Comparison of ENCODE assay signal across 20 cellular contexts in the genomic region with DNA sequence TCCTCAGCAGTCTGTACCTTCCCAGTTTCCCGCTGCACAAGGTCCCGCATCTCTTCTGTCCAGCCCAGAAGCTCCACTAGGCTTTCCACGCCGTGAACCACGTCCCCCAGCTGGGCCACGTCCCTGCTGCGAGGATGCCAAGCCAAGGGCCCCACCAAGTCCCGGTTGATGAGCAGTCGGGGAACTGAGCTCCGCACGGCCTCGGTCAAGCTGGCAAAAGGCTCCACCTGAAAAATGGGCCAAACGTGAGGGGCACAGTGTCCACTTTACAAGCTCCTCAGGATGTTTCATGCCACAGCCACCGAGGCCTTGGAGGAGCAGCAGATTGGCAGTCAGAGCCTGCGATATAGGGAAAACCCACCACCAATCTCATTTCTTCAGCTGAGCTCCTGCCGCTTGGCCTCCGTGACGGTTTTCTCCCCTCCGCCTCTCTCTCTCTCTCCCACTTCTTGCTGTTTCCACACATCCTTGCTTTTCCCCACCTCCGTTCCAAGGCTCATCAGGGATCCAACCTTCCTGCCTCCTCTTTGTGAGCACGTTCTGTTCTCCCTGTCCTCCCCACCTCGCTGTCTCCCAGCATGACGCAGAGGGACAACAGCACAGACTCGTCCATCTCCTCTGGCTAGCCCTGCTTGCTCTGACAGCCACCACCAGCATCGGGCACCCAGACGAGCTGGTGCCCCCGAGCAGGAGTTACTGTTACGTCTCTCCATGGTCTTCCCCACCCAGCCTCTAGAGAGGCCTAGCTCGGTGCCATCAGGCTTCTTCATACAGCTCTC. TPM values are rescaled to one million over a fixed set of nuclear protein-coding genes. Genes with fewer than 3 reads are reported as not detected.
DNase-seq lines count a peak whose midpoint lies in the region; ATAC-seq, FAIRE-seq and TF ChIP-seq lines count a peak whose summit lies in the region.
"Had no signal": no experiment of that assay in that cellular context is flagged by ENCODE, and none has a peak within 500 bp of the region (broad histone marks: within the 10 kb centered on the region; RNA-seq: fewer than 3 reads in every experiment).

No MANE protein-coding gene starts in this region.

- TF ChIP-seq POLR2A in HepG2 (IDR thresholded peaks at IDR 0.05; ENCODE audit: insufficient read depth in 1 of 2, low read depth in 2 of 2, low read length in 2 of 2) (no peak), testis (IDR thresholded peaks at IDR 0.05) (no peak)

- H3K36me3 Mint-ChIP-seq in activated naive CD4-positive, alpha-beta T cell treated with anti-CD3 and anti-CD28 coated beads, Interleukin-2, amount 50 U/mL, for 24 hours: peaks cover 9% of the 10 kb centered on the region
- peaks cover 44% of the 10 kb centered on the region for H3K36me3 Mint-ChIP-seq in activated B cell treated with CpG ODN at 0.5 μM for 24 hours (ENCODE audit: low read depth)

- H2AFZ ChIP-seq in HepG2 (ENCODE audit: low read length): no peak overlapping the region

- H3K4me3 ChIP-seq in HepG2 (replicated peaks in 1 of 3; ENCODE audit: insufficient read depth in 1 of 3, low read depth in 2 of 3, low read length in 3 of 3) (no peak overlapping the region), testis (no peak overlapping the region)

- H3K4me1 ChIP-seq in HepG2 (ENCODE audit: insufficient read depth, low read length) (peaks cover 24% of the 10 kb centered on the region), testis (no peaks in the 10 kb centered on the region)

- no peak overlapping the region for H3K4me2 ChIP-seq in HepG2 (ENCODE audit: low read depth, low read length)

- CTCF ChIA-PET in activated B cell treated with CpG ODN at 0.5 μM for 24 hours (lab: Charles Lee): no interaction called here
- CTCF ChIA-PET in HepG2 (lab: Yijun Ruan, JAX; ENCODE audit: low intra/inter-chr PET ratio, low total read pairs): no interaction called here

- no peak overlapping the region for H3K4me3 Mint-ChIP-seq in activated naive CD4-positive, alpha-beta T cell treated with anti-CD3 and anti-CD28 coated beads, Interleukin-2, amount 50 U/mL, for 24 hours
- no peak overlapping the region for H3K4me3 Mint-ChIP-seq in activated B cell treated with CpG ODN at 0.5 μM for 24 hours
- H3K4me3 Mint-ChIP-seq: CD4-positive, alpha-beta memory T cell; HFFc6 had no signal

- H3K27me3 ChIP-seq in HepG2 (ENCODE audit: control insufficient read depth in 1 of 2, insufficient read depth in 2 of 2, low read length in 2 of 2) (no peaks in the 10 kb centered on the region), testis (no peaks in the 10 kb centered on the region)

- in situ Hi-C loops in HepG2 (cut with HindIII; ENCODE audit: extremely low pct_ligation_motif_present, low pct_unique_long_range_greater_than_20kb): no loop called here

- peak overlapping the region; percentile 1 for H3K27ac Mint-ChIP-seq in activated naive CD4-positive, alpha-beta T cell treated with anti-CD3 and anti-CD28 coated beads, Interleukin-2, amount 50 U/mL, for 24 hours
- H3K27ac Mint-ChIP-seq in activated B cell treated with CpG ODN at 0.5 μM for 24 hours: no peak overlapping the region
- H3K27ac Mint-ChIP-seq: HFFc6 had no signal

- H3K4me1 Mint-ChIP-seq in activated naive CD4-positive, alpha-beta T cell treated with anti-CD3 and anti-CD28 coated beads, Interleukin-2, amount 50 U/mL, for 24 hours: peaks cover 12% of the 10 kb centered on the region
- H3K4me1 Mint-ChIP-seq in activated B cell treated with CpG ODN at 0.5 μM for 24 hours: no peaks in the 10 kb centered on the region

- peaks cover 10 to 26% of the 10 kb centered on the region in 2 experiments; a peak in 4 of 5 replicates for H3K36me3 ChIP-seq in HepG2 (replicated peaks in 1 of 2; ENCODE audit: control insufficient read depth in 1 of 2, insufficient read depth in 2 of 2, low read length in 2 of 2)
- H3K36me3 ChIP-seq in testis (ENCODE audit: low read depth, missing control alignments): no peaks in the 10 kb centered on the region

- no peak for DNase-seq in activated naive CD4-positive, alpha-beta T cell (lab: John Stamatoyannopoulos, UW)
- DNase-seq in activated B cell treated with CpG ODN at 0.5 μM for 24 hours: peak; percentile 1
- DNase-seq in HepG2 (ENCODE audit: low spot score): no peak
- DNase-seq in testis: peak; percentile 7
- DNase-seq in stimulated activated CD8-positive, alpha-beta memory T cell treated with anti-CD3 and anti-CD28 coated beads, Interleukin-4, amount 100 ng/mL, for 48 hours: no peak
- DNase-seq in SIG-M5 (lab: John Stamatoyannopoulos, UW): no peak
- DNase-seq: AML-193; CD4-positive, alpha-beta memory T cell; DND-41; GDM1; HFFc6; NCI-H345; NCI-H69; NK-92 treated with Interleukin-12 subunit alpha and Interleukin-12 subunit beta, amount 100 ng/mL, for 24 hours; OCI-M1; RPMI8226 had no signal

- H3K9me3 ChIP-seq in HepG2 (ENCODE audit: low read length) (no peaks in the 10 kb centered on the region), testis (no peaks in the 10 kb centered on the region)

- no peaks in the 10 kb centered on the region for H3K9me3 Mint-ChIP-seq in activated naive CD4-positive, alpha-beta T cell treated with anti-CD3 and anti-CD28 coated beads, Interleukin-2, amount 50 U/mL, for 24 hours
- no peaks in the 10 kb centered on the region for H3K9me3 Mint-ChIP-seq in activated B cell treated with CpG ODN at 0.5 μM for 24 hours
- H3K9me3 Mint-ChIP-seq: HFFc6 had no signal

- H3K27ac ChIP-seq in HepG2 (ENCODE audit: extremely low read length, insufficient read depth, low read length) (no peak overlapping the region), testis (no peak overlapping the region)

- no peak for TF ChIP-seq EP300 in HepG2 (IDR thresholded peaks at IDR 0.05; ENCODE audit: low read depth in 2 of 2, low read length in 2 of 2)
- no peak for TF ChIP-seq EP300 in HepG2 (CRISPR knock-in tag; IDR thresholded peaks at IDR 0.05; ENCODE audit: borderline replicate concordance)

- H3K27me3 Mint-ChIP-seq in activated naive CD4-positive, alpha-beta T cell treated with anti-CD3 and anti-CD28 coated beads, Interleukin-2, amount 50 U/mL, for 24 hours: no peaks in the 10 kb centered on the region
- no peaks in the 10 kb centered on the region for H3K27me3 Mint-ChIP-seq in activated B cell treated with CpG ODN at 0.5 μM for 24 hours
- H3K27me3 Mint-ChIP-seq: CD4-positive, alpha-beta memory T cell had no signal

- no peak for TF ChIP-seq CTCF in activated B cell treated with CpG ODN at 0.5 μM for 24 hours (IDR thresholded peaks at IDR 0.05)
- no peak for TF ChIP-seq CTCF in HepG2 (CRISPR knock-in tag; IDR thresholded peaks at IDR 0.05)
- TF ChIP-seq CTCF in testis (IDR thresholded peaks at IDR 0.05): no peak

- FAIRE-seq in HepG2 (lab: Jason Lieb, UNC): no peak
- FAIRE-seq: D721Med, H1 had no signal

- BruUV-seq in HepG2 (replicated peaks; lab: Mats Ljungman, UMichigan): no TSS peak

- no peaks in the 10 kb centered on the region for H4K20me1 ChIP-seq in HepG2 (ENCODE audit: insufficient read depth, low read length)

- ATAC-seq in activated B cell treated with CpG ODN at 0.5 μM for 24 hours (ENCODE audit: low read depth): no peak
- no peak for ATAC-seq in HepG2

- H3K9ac ChIP-seq in HepG2 (ENCODE audit: insufficient read depth, low read depth, low read length): no peak overlapping the region

- 90% methylated on average over 24 of the region's 29 CpGs for WGBS in HepG2 (ENCODE audit: low lambda C conversion rate)
- 90 to 91% methylated on average over 29 of the region's 29 CpGs for WGBS in testis, 2 donors

- POLR2A ChIA-PET in activated B cell treated with CpG ODN at 0.5 μM for 24 hours (lab: Charles Lee): interaction anchor here (0.6 kb wide), 1 partner anchor 10 kb away, joined by 3 read pairs; no protein-coding TSS in a partner anchor
- POLR2A ChIA-PET in HepG2 (lab: Yijun Ruan, JAX): interaction anchor here (1.1 kb wide), 1 partner anchor 12 kb away, joined by 3 read pairs; a partner anchor contains a TSS

- no peak for TF ChIP-seq RAD21 in HepG2 (CRISPR knock-in tag; IDR thresholded peaks at IDR 0.05)

- intact Hi-C loops in activated B cell treated with CpG ODN at 0.5 μM for 24 hours (cut with micrococcal nuclease) (no loop called here), HepG2 (cut with micrococcal nuclease; ENCODE audit: unreplicated experiment) (no loop called here), testis (cut with DNase I; ENCODE audit: low total_unique reads) (no loop called here)

- no peaks in the 10 kb centered on the region for H3K79me2 ChIP-seq in HepG2 (ENCODE audit: insufficient read depth, low read length)

RNA-seq across cellular contexts. Expression of a gene that starts 11.5 kb away (rescaled TPM):
- 108 and 114 TPM in 2 replicates for total RNA-seq in activated B cell treated with CpG ODN at 0.5 μM for 24 hours
- total RNA-seq in HepG2 (2016; rRNA removed; fragmentation: Illumina TruSeq; extraction: Trizol): 62.1 and 65.0 TPM in 2 replicates
- total RNA-seq in HepG2 (2016; cell fraction: cytosol; rRNA removed; fragmentation: Illumina TruSeq; extraction: Trizol; ENCODE audit: low read depth): 21.7 and 29.0 TPM in 2 replicates
- 55.5 and 60.4 TPM in 2 replicates for total RNA-seq in HepG2 (2016; cell fraction: insoluble cytoplasmic fraction; rRNA removed; fragmentation: Illumina TruSeq; extraction: Trizol)
- 36.9 and 43.2 TPM in 2 replicates for total RNA-seq in HepG2 (2016; cell fraction: membrane; rRNA removed; fragmentation: Illumina TruSeq; extraction: Trizol)
- total RNA-seq in HepG2 (2016; cell fraction: nucleus; rRNA removed; fragmentation: Illumina TruSeq; extraction: Trizol): 37.1 and 38.2 TPM in 2 replicates
- polyA plus RNA-seq in HepG2 (2011; rRNA removed): 63.8 and 84.3 TPM in 2 replicates
- polyA plus RNA-seq in HepG2 (2011; cell fraction: cytosol; rRNA removed): 47.5 and 48.4 TPM in 2 replicates
- polyA plus RNA-seq in HepG2 (2011; cell fraction: nucleus; rRNA removed): 143 and 165 TPM in 2 replicates
- polyA plus RNA-seq in HepG2 (2012): 24.6 and 31.6 TPM in 2 replicates
- polyA plus RNA-seq in HepG2 (2016; cell fraction: cytosol; fragmentation: Illumina TruSeq; extraction: Trizol; ENCODE audit: low read depth): 10.5 and 10.6 TPM in 2 replicates
- polyA plus RNA-seq in HepG2 (2016; cell fraction: insoluble cytoplasmic fraction; fragmentation: Illumina TruSeq; extraction: Trizol; ENCODE audit: low read depth): 53.7 and 58.5 TPM in 2 replicates
- 26.8 and 29.3 TPM in 2 replicates for polyA plus RNA-seq in HepG2 (2016; cell fraction: membrane; fragmentation: Illumina TruSeq; extraction: Trizol; ENCODE audit: low read depth)
- polyA plus RNA-seq in HepG2 (2016; cell fraction: nucleus; fragmentation: Illumina TruSeq; extraction: Trizol; ENCODE audit: insufficient read depth, low read depth): 68.0 and 76.5 TPM in 2 replicates
- 155 and 191 TPM in 2 replicates for polyA minus RNA-seq in HepG2 (2011; rRNA and poly(A)+ RNA removed; ENCODE audit: low replicate concordance)
- polyA minus RNA-seq in HepG2 (2011; cell fraction: cytosol; rRNA and poly(A)+ RNA removed): 24.9 and 36.3 TPM in 2 replicates
- 47.4 and 55.1 TPM in 2 replicates for polyA minus RNA-seq in HepG2 (2011; cell fraction: nucleus; rRNA and poly(A)+ RNA removed)
- 100 to 1,000 TPM; 104 to 108 TPM for total RNA-seq in testis
- polyA plus RNA-seq in testis (ENCODE audit: insufficient read depth, low read depth, low replicate concordance): 132 TPM

RNA-seq across cellular contexts. Expression of a gene that starts 11.8 kb away (rescaled TPM):
- total RNA-seq in activated B cell treated with CpG ODN at 0.5 μM for 24 hours: 44.2 and 47.0 TPM in 2 replicates
- total RNA-seq in HepG2 (2016; rRNA removed; fragmentation: Illumina TruSeq; extraction: Trizol): 26.2 and 27.3 TPM in 2 replicates
- 12.4 and 15.5 TPM in 2 replicates for total RNA-seq in HepG2 (2016; cell fraction: cytosol; rRNA removed; fragmentation: Illumina TruSeq; extraction: Trizol; ENCODE audit: low read depth)
- 25.7 and 25.9 TPM in 2 replicates for total RNA-seq in HepG2 (2016; cell fraction: insoluble cytoplasmic fraction; rRNA removed; fragmentation: Illumina TruSeq; extraction: Trizol)
- 28.2 and 33.2 TPM in 2 replicates for total RNA-seq in HepG2 (2016; cell fraction: membrane; rRNA removed; fragmentation: Illumina TruSeq; extraction: Trizol)
- 21.6 and 23.3 TPM in 2 replicates for total RNA-seq in HepG2 (2016; cell fraction: nucleus; rRNA removed; fragmentation: Illumina TruSeq; extraction: Trizol)
- polyA plus RNA-seq in HepG2 (2011; rRNA removed): 59.6 and 62.3 TPM in 2 replicates
- polyA plus RNA-seq in HepG2 (2011; cell fraction: cytosol; rRNA removed): 56.2 and 64.1 TPM in 2 replicates
- 79.4 and 81.9 TPM in 2 replicates for polyA plus RNA-seq in HepG2 (2011; cell fraction: nucleus; rRNA removed)
- 26.9 and 27.4 TPM in 2 replicates for polyA plus RNA-seq in HepG2 (2012)
- 14.0 and 16.4 TPM in 2 replicates for polyA plus RNA-seq in HepG2 (2016; cell fraction: cytosol; fragmentation: Illumina TruSeq; extraction: Trizol; ENCODE audit: low read depth)
- 36.2 and 45.0 TPM in 2 replicates for polyA plus RNA-seq in HepG2 (2016; cell fraction: insoluble cytoplasmic fraction; fragmentation: Illumina TruSeq; extraction: Trizol; ENCODE audit: low read depth)
- 37.8 and 37.9 TPM in 2 replicates for polyA plus RNA-seq in HepG2 (2016; cell fraction: membrane; fragmentation: Illumina TruSeq; extraction: Trizol; ENCODE audit: low read depth)
- 43.9 and 46.1 TPM in 2 replicates for polyA plus RNA-seq in HepG2 (2016; cell fraction: nucleus; fragmentation: Illumina TruSeq; extraction: Trizol; ENCODE audit: insufficient read depth, low read depth)
- polyA minus RNA-seq in HepG2 (2011; rRNA and poly(A)+ RNA removed; ENCODE audit: low replicate concordance): 46.5 and 151 TPM in 2 replicates
- polyA minus RNA-seq in HepG2 (2011; cell fraction: cytosol; rRNA and poly(A)+ RNA removed): 19.7 and 22.1 TPM in 2 replicates
- 61.4 and 63.9 TPM in 2 replicates for polyA minus RNA-seq in HepG2 (2011; cell fraction: nucleus; rRNA and poly(A)+ RNA removed)
- total RNA-seq in testis: 10 to 100 TPM; 43.7 to 47.5 TPM
- polyA plus RNA-seq in testis (ENCODE audit: insufficient read depth, low read depth, low replicate concordance): 79.9 TPM

RNA-seq across cellular contexts. Expression of a gene that starts 17.1 kb away (rescaled TPM):
- total RNA-seq in activated B cell treated with CpG ODN at 0.5 μM for 24 hours (21.8 and 23.0 TPM in 2 replicates), HepG2 (2016; rRNA removed; fragmentation: Illumina TruSeq; extraction: Trizol) (12.9 and 15.1 TPM in 2 replicates), testis (10 to 100 TPM; 31.7 to 43.6 TPM)
- total RNA-seq in HepG2 (2016; cell fraction: cytosol; rRNA removed; fragmentation: Illumina TruSeq; extraction: Trizol; ENCODE audit: low read depth): 4.3 and 4.7 TPM in 2 replicates
- total RNA-seq in HepG2 (2016; cell fraction: insoluble cytoplasmic fraction; rRNA removed; fragmentation: Illumina TruSeq; extraction: Trizol): 12.6 and 15.2 TPM in 2 replicates
- total RNA-seq in HepG2 (2016; cell fraction: membrane; rRNA removed; fragmentation: Illumina TruSeq; extraction: Trizol): 7.0 and 8.3 TPM in 2 replicates
- 11.1 and 12.1 TPM in 2 replicates for total RNA-seq in HepG2 (2016; cell fraction: nucleus; rRNA removed; fragmentation: Illumina TruSeq; extraction: Trizol)
- polyA plus RNA-seq in HepG2 (2011; rRNA removed) (18.2 and 19.0 TPM in 2 replicates), testis (ENCODE audit: insufficient read depth, low read depth, low replicate concordance) (57.0 TPM)
- 16.5 and 17.1 TPM in 2 replicates for polyA plus RNA-seq in HepG2 (2011; cell fraction: cytosol; rRNA removed)
- 39.8 and 57.2 TPM in 2 replicates for polyA plus RNA-seq in HepG2 (2011; cell fraction: nucleus; rRNA removed)
- 16.8 and 22.4 TPM in 2 replicates for polyA plus RNA-seq in HepG2 (2012)
- 3.1 TPM in 2 replicates for polyA plus RNA-seq in HepG2 (2016; cell fraction: cytosol; fragmentation: Illumina TruSeq; extraction: Trizol; ENCODE audit: low read depth)
- polyA plus RNA-seq in HepG2 (2016; cell fraction: insoluble cytoplasmic fraction; fragmentation: Illumina TruSeq; extraction: Trizol; ENCODE audit: low read depth): 15.2 and 18.2 TPM in 2 replicates
- polyA plus RNA-seq in HepG2 (2016; cell fraction: membrane; fragmentation: Illumina TruSeq; extraction: Trizol; ENCODE audit: low read depth): 6.2 and 6.5 TPM in 2 replicates
- 43.9 and 44.8 TPM in 2 replicates for polyA plus RNA-seq in HepG2 (2016; cell fraction: nucleus; fragmentation: Illumina TruSeq; extraction: Trizol; ENCODE audit: insufficient read depth, low read depth)
- polyA minus RNA-seq in HepG2 (2011; rRNA and poly(A)+ RNA removed; ENCODE audit: low replicate concordance): 12.3 and 25.8 TPM in 2 replicates
- 6.1 and 7.0 TPM in 2 replicates for polyA minus RNA-seq in HepG2 (2011; cell fraction: cytosol; rRNA and poly(A)+ RNA removed)
- polyA minus RNA-seq in HepG2 (2011; cell fraction: nucleus; rRNA and poly(A)+ RNA removed): 15.4 and 20.0 TPM in 2 replicates

RNA-seq across cellular contexts. Expression of a gene that starts 17.8 kb away (rescaled TPM):
- total RNA-seq in activated B cell treated with CpG ODN at 0.5 μM for 24 hours: 147 and 149 TPM in 2 replicates
- total RNA-seq in HepG2 (2016; rRNA removed; fragmentation: Illumina TruSeq; extraction: Trizol): 117 and 172 TPM in 2 replicates
- 23.5 and 27.8 TPM in 2 replicates for total RNA-seq in HepG2 (2016; cell fraction: cytosol; rRNA removed; fragmentation: Illumina TruSeq; extraction: Trizol; ENCODE audit: low read depth)
- total RNA-seq in HepG2 (2016; cell fraction: insoluble cytoplasmic fraction; rRNA removed; fragmentation: Illumina TruSeq; extraction: Trizol): 119 and 174 TPM in 2 replicates
- total RNA-seq in HepG2 (2016; cell fraction: membrane; rRNA removed; fragmentation: Illumina TruSeq; extraction: Trizol): 34.7 and 39.6 TPM in 2 replicates
- 57.8 and 58.4 TPM in 2 replicates for total RNA-seq in HepG2 (2016; cell fraction: nucleus; rRNA removed; fragmentation: Illumina TruSeq; extraction: Trizol)
- polyA plus RNA-seq in HepG2 (2011; rRNA removed): 78.5 and 83.0 TPM in 2 replicates
- 85.7 and 91.7 TPM in 2 replicates for polyA plus RNA-seq in HepG2 (2011; cell fraction: cytosol; rRNA removed)
- polyA plus RNA-seq in HepG2 (2011; cell fraction: nucleus; rRNA removed): 55.6 and 67.0 TPM in 2 replicates
- polyA plus RNA-seq in HepG2 (2012): 61.4 and 66.9 TPM in 2 replicates
- 17.8 and 18.9 TPM in 2 replicates for polyA plus RNA-seq in HepG2 (2016; cell fraction: cytosol; fragmentation: Illumina TruSeq; extraction: Trizol; ENCODE audit: low read depth)
- polyA plus RNA-seq in HepG2 (2016; cell fraction: insoluble cytoplasmic fraction; fragmentation: Illumina TruSeq; extraction: Trizol; ENCODE audit: low read depth): 134 and 147 TPM in 2 replicates
- polyA plus RNA-seq in HepG2 (2016; cell fraction: membrane; fragmentation: Illumina TruSeq; extraction: Trizol; ENCODE audit: low read depth): 24.1 and 26.8 TPM in 2 replicates
- 102 and 107 TPM in 2 replicates for polyA plus RNA-seq in HepG2 (2016; cell fraction: nucleus; fragmentation: Illumina TruSeq; extraction: Trizol; ENCODE audit: insufficient read depth, low read depth)
- 52.2 and 63.9 TPM in 2 replicates for polyA minus RNA-seq in HepG2 (2011; rRNA and poly(A)+ RNA removed; ENCODE audit: low replicate concordance)
- polyA minus RNA-seq in HepG2 (2011; cell fraction: cytosol; rRNA and poly(A)+ RNA removed): 23.7 and 24.1 TPM in 2 replicates
- 29.9 and 34.1 TPM in 2 replicates for polyA minus RNA-seq in HepG2 (2011; cell fraction: nucleus; rRNA and poly(A)+ RNA removed)
- 100 to 1,000 TPM; 128 to 180 TPM for total RNA-seq in testis
- 133 TPM for polyA plus RNA-seq in testis (ENCODE audit: insufficient read depth, low read depth, low replicate concordance)

RNA-seq across cellular contexts. Expression of a gene that starts 26.1 kb away (rescaled TPM):
- total RNA-seq in activated B cell treated with CpG ODN at 0.5 μM for 24 hours (not detected in 2 replicates), HepG2 (2016; rRNA removed; fragmentation: Illumina TruSeq; extraction: Trizol) (not detected in 2 replicates), testis (not detected)
- not detected in 2 replicates for total RNA-seq in HepG2 (2016; cell fraction: cytosol; rRNA removed; fragmentation: Illumina TruSeq; extraction: Trizol; ENCODE audit: low read depth)
- not detected in 2 replicates for total RNA-seq in HepG2 (2016; cell fraction: insoluble cytoplasmic fraction; rRNA removed; fragmentation: Illumina TruSeq; extraction: Trizol)
- not detected in 2 replicates for total RNA-seq in HepG2 (2016; cell fraction: membrane; rRNA removed; fragmentation: Illumina TruSeq; extraction: Trizol)
- not detected in 2 replicates for total RNA-seq in HepG2 (2016; cell fraction: nucleus; rRNA removed; fragmentation: Illumina TruSeq; extraction: Trizol)
- polyA plus RNA-seq in HepG2 (2011; rRNA removed) (not detected in 2 replicates), testis (ENCODE audit: insufficient read depth, low read depth, low replicate concordance) (not detected)
- not detected in 2 replicates for polyA plus RNA-seq in HepG2 (2011; cell fraction: cytosol; rRNA removed)
- polyA plus RNA-seq in HepG2 (2011; cell fraction: nucleus; rRNA removed): not detected in 2 replicates
- not detected in 2 replicates for polyA plus RNA-seq in HepG2 (2012)
- not detected in 2 replicates for polyA plus RNA-seq in HepG2 (2016; cell fraction: cytosol; fragmentation: Illumina TruSeq; extraction: Trizol; ENCODE audit: low read depth)
- polyA plus RNA-seq in HepG2 (2016; cell fraction: insoluble cytoplasmic fraction; fragmentation: Illumina TruSeq; extraction: Trizol; ENCODE audit: low read depth): not detected in 2 replicates
- polyA plus RNA-seq in HepG2 (2016; cell fraction: membrane; fragmentation: Illumina TruSeq; extraction: Trizol; ENCODE audit: low read depth): not detected in 2 replicates
- not detected in 2 replicates for polyA plus RNA-seq in HepG2 (2016; cell fraction: nucleus; fragmentation: Illumina TruSeq; extraction: Trizol; ENCODE audit: insufficient read depth, low read depth)
- polyA minus RNA-seq in HepG2 (2011; rRNA and poly(A)+ RNA removed; ENCODE audit: low replicate concordance): not detected in 2 replicates
- not detected in 2 replicates for polyA minus RNA-seq in HepG2 (2011; cell fraction: cytosol; rRNA and poly(A)+ RNA removed)
- polyA minus RNA-seq in HepG2 (2011; cell fraction: nucleus; rRNA and poly(A)+ RNA removed): not detected in 2 replicates
- total RNA-seq: CD4-positive, alpha-beta memory T cell; H1; HFFc6; HT1080 had no signal
- polyA plus RNA-seq: CD4-positive, alpha-beta memory T cell; H1 had no signal

Comparison
In these comparisons a context has a peak if more than half of its experiments do, and no peak if none do; other contexts are left out.
1. DNase-seq: peak in activated B cell treated with CpG ODN at 0.5 μM for 24 hours (single experiment) and testis (single experiment); none in activated naive CD4-positive, alpha-beta T cell (0 of 4), HepG2 (single experiment), stimulated activated CD8-positive, alpha-beta memory T cell treated with anti-CD3 and anti-CD28 coated beads, Interleukin-4, amount 100 ng/mL, for 48 hours (single experiment) and SIG-M5 (single experiment).